In genomic region chrX:10158279-10158939, GRCh38 we compare ENCODE assay signal across 8 cellular contexts. TPM values are rescaled to one million over a fixed set of nuclear protein-coding genes. Genes with fewer than 3 reads are reported as not detected.
DNase-seq lines count a peak whose midpoint lies in the region; ATAC-seq lines count a peak whose summit lies in the region.

No MANE protein-coding gene starts in this region.

- CTCF ChIA-PET in CD8-positive, alpha-beta memory T cell (lab: Charles Lee), result no interaction called here

- H3K27me3 Mint-ChIP-seq in activated CD4-positive, alpha-beta T cell treated with anti-CD3 and anti-CD28 coated beads, Interleukin-2, amount 10 ng/mL, durations not matched to agents 24 days and 14 days, result peaks cover 44% of the 10 kb centered on the region
- H3K27me3 Mint-ChIP-seq in CD8-positive, alpha-beta memory T cell, result peaks cover 49 to 53% of the 10 kb centered on the region in 2 donors

- POLR2A ChIA-PET in CD8-positive, alpha-beta memory T cell (lab: Charles Lee), result no interaction called here

- no peak overlapping the region for H3K4me3 Mint-ChIP-seq in activated CD4-positive, alpha-beta T cell treated with anti-CD3 and anti-CD28 coated beads, Interleukin-2, amount 10 ng/mL, durations not matched to agents 24 days and 14 days
- peak overlapping the region in 1 of 7 donors; percentile 56 for H3K4me3 Mint-ChIP-seq in CD8-positive, alpha-beta memory T cell

- no peak overlapping the region for H3K4me3 ChIP-seq in CD8-positive, alpha-beta memory T cell (ENCODE audit: low read length)

- H3K36me3 ChIP-seq in CD8-positive, alpha-beta memory T cell (ENCODE audit: insufficient read depth, low read length), result no peaks in the 10 kb centered on the region

- no peak overlapping the region for H3K27ac Mint-ChIP-seq in activated CD4-positive, alpha-beta T cell treated with anti-CD3 and anti-CD28 coated beads, Interleukin-2, amount 10 ng/mL, durations not matched to agents 24 days and 14 days
- no peak overlapping the region for H3K27ac Mint-ChIP-seq in CD8-positive, alpha-beta memory T cell

- ATAC-seq in HG03025 (IDR thresholded peaks at IDR 0.05; ENCODE audit: low FRiP score, unreplicated experiment), result no peak

- no peaks in the 10 kb centered on the region for H3K9me3 ChIP-seq in CD8-positive, alpha-beta memory T cell (ENCODE audit: low read length)

- H3K9me3 Mint-ChIP-seq in activated CD4-positive, alpha-beta T cell treated with anti-CD3 and anti-CD28 coated beads, Interleukin-2, amount 10 ng/mL, durations not matched to agents 24 days and 14 days, result no peaks in the 10 kb centered on the region
- no peaks in the 10 kb centered on the region for H3K9me3 Mint-ChIP-seq in CD8-positive, alpha-beta memory T cell

- no peaks in the 10 kb centered on the region for H3K36me3 Mint-ChIP-seq in activated CD4-positive, alpha-beta T cell treated with anti-CD3 and anti-CD28 coated beads, Interleukin-2, amount 10 ng/mL, durations not matched to agents 24 days and 14 days (ENCODE audit: low read depth)
- H3K36me3 Mint-ChIP-seq in CD8-positive, alpha-beta memory T cell, result no peaks in the 10 kb centered on the region

- DNase-seq in activated CD4-positive, alpha-beta T cell treated with anti-CD3 and anti-CD28 coated beads, Interleukin-2, amount 10 ng/mL, durations not matched to agents 24 days and 14 days, result peak; percentile 56
- DNase-seq in activated CD4-positive, alpha-beta T cell treated with anti-CD3 and anti-CD28 coated beads for 1 hour, result no peak
- DNase-seq in NCI-H2171 treated with DMSO at 0.1 percent for 48 hours (lab: John Stamatoyannopoulos, UW) (peak; percentile 26), middle frontal gyrus (ENCODE audit: extremely low spot score, low spot score) (peak; percentile 53), epidermal melanocyte (ENCODE audit: insufficient read length, low spot score) (no peak)
- no peak for DNase-seq in CD8-positive, alpha-beta memory T cell

- peak overlapping the region; percentile 19 for H3K27ac ChIP-seq in cingulate gyrus (ENCODE audit: low read depth, low read length)
- H3K27ac ChIP-seq in CD8-positive, alpha-beta memory T cell (ENCODE audit: low read depth, low read length), result no peak overlapping the region

- no peaks in the 10 kb centered on the region for H3K4me1 ChIP-seq in CD8-positive, alpha-beta memory T cell (ENCODE audit: insufficient read depth, low read length)

- H3K27me3 ChIP-seq in CD8-positive, alpha-beta memory T cell (ENCODE audit: insufficient read depth, low read length, poor library complexity, severe bottlenecking), result no peaks in the 10 kb centered on the region

- intact Hi-C loops in activated CD4-positive, alpha-beta T cell treated with anti-CD3 and anti-CD28 coated beads, Interleukin-2, amount 10 ng/mL, durations not matched to agents 24 days and 14 days (cut with micrococcal nuclease), result no loop called here

- H3K4me1 Mint-ChIP-seq in activated CD4-positive, alpha-beta T cell treated with anti-CD3 and anti-CD28 coated beads, Interleukin-2, amount 10 ng/mL, durations not matched to agents 24 days and 14 days, result peaks cover 2% of the 10 kb centered on the region
- peaks cover 3 to 16% (median 5%) of the 10 kb centered on the region in 3 donors for H3K4me1 Mint-ChIP-seq in CD8-positive, alpha-beta memory T cell

RNA-seq across cellular contexts. Expression of gene CLCN4, which starts 1.6 kb away (rescaled TPM):
- not detected in 2 replicates for total RNA-seq in activated CD4-positive, alpha-beta T cell treated with anti-CD3 and anti-CD28 coated beads, Interleukin-2, amount 10 ng/mL, durations not matched to agents 24 days and 14 days
- total RNA-seq in CD8-positive, alpha-beta memory T cell, result under 1 TPM; 0.04 to 0.20 TPM
- not detected for polyA plus RNA-seq in CD8-positive, alpha-beta memory T cell

Comparison
In these comparisons a context has a peak if more than half of its experiments do, and no peak if none do; other contexts are left out.
1. DNase-seq: peak in activated CD4-positive, alpha-beta T cell treated with anti-CD3 and anti-CD28 coated beads, Interleukin-2, amount 10 ng/mL, durations not matched to agents 24 days and 14 days (single experiment), NCI-H2171 treated with DMSO at 0.1 percent for 48 hours (single experiment) and middle frontal gyrus (single experiment); none in activated CD4-positive, alpha-beta T cell treated with anti-CD3 and anti-CD28 coated beads for 1 hour (single experiment), CD8-positive, alpha-beta memory T cell (0 of 5) and epidermal melanocyte (single experiment).